In the genomic region with DNA sequence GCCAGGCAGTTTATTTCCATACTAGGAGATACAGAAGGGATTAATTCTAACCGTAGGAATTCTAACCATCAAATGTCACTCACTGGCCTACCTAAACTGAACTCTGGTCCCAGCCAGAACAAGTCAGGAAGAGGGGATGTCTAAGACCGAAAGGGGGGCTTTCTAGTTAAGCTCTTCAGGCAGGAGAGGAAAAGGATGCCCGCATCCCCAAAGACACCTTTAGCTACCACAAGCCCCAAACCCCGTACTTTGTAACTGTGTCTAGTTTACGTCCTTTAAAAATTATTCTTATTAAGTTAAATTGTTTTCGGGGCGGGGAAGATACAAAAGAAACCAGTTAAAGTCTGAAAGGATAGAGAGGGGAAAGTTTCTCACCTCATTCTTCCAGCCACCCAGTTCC, we compare ENCODE assay signal across 1 cellular context.
TF ChIP-seq lines count a peak whose summit lies in the region.

No MANE protein-coding gene starts in this region.

TF ChIP-seq in GM23338, 12 proteins besides CTCF, POLR2A, EP300 and RAD21 (continued from another document):
- TF ChIP-seq, protein P1, sequence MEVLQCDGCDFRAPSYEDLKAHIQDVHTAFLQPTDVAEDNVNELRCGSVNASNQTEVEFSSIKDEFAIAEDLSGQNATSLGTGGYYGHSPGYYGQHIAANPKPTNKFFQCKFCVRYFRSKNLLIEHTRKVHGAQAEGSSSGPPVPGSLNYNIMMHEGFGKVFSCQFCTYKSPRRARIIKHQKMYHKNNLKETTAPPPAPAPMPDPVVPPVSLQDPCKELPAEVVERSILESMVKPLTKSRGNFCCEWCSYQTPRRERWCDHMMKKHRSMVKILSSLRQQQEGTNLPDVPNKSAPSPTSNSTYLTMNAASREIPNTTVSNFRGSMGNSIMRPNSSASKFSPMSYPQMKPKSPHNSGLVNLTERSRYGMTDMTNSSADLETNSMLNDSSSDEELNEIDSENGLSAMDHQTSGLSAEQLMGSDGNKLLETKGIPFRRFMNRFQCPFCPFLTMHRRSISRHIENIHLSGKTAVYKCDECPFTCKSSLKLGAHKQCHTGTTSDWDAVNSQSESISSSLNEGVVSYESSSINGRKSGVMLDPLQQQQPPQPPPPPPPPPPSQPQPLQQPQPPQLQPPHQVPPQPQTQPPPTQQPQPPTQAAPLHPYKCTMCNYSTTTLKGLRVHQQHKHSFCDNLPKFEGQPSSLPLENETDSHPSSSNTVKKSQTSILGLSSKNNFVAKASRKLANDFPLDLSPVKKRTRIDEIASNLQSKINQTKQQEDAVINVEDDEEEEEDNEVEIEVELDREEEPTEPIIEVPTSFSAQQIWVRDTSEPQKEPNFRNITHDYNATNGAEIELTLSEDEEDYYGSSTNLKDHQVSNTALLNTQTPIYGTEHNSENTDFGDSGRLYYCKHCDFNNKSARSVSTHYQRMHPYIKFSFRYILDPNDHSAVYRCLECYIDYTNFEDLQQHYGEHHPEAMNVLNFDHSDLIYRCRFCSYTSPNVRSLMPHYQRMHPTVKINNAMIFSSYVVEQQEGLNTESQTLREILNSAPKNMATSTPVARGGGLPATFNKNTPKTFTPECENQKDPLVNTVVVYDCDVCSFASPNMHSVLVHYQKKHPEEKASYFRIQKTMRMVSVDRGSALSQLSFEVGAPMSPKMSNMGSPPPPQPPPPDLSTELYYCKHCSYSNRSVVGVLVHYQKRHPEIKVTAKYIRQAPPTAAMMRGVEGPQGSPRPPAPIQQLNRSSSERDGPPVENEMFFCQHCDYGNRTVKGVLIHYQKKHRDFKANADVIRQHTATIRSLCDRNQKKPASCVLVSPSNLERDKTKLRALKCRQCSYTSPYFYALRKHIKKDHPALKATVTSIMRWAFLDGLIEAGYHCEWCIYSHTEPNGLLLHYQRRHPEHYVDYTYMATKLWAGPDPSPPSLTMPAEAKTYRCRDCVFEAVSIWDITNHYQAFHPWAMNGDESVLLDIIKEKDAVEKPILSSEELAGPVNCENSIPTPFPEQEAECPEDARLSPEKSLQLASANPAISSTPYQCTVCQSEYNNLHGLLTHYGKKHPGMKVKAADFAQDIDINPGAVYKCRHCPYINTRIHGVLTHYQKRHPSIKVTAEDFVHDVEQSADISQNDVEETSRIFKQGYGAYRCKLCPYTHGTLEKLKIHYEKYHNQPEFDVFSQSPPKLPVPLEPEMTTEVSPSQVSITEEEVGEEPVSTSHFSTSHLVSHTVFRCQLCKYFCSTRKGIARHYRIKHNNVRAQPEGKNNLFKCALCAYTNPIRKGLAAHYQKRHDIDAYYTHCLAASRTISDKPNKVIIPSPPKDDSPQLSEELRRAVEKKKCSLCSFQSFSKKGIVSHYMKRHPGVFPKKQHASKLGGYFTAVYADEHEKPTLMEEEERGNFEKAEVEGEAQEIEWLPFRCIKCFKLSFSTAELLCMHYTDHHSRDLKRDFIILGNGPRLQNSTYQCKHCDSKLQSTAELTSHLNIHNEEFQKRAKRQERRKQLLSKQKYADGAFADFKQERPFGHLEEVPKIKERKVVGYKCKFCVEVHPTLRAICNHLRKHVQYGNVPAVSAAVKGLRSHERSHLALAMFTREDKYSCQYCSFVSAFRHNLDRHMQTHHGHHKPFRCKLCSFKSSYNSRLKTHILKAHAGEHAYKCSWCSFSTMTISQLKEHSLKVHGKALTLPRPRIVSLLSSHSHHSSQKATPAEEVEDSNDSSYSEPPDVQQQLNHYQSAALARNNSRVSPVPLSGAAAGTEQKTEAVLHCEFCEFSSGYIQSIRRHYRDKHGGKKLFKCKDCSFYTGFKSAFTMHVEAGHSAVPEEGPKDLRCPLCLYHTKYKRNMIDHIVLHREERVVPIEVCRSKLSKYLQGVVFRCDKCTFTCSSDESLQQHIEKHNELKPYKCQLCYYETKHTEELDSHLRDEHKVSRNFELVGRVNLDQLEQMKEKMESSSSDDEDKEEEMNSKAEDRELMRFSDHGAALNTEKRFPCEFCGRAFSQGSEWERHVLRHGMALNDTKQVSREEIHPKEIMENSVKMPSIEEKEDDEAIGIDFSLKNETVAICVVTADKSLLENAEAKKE (CRISPR knock-in tag; IDR thresholded peaks at IDR 0.05): no peak
- TF ChIP-seq ZNF114 (CRISPR knock-in tag; IDR thresholded peaks at IDR 0.05) (no peak), JUNB (IDR thresholded peaks at IDR 0.05; ENCODE audit: unreplicated experiment) (no peak), POLR2AphosphoS5 (IDR thresholded peaks at IDR 0.05; ENCODE audit: low read depth) (no peak), EZH2 (IDR thresholded peaks at IDR 0.05; ENCODE audit: low read depth, unreplicated experiment) (no peak)
